Comparison of ENCODE assay signal across 8 cellular contexts in the genomic region with DNA sequence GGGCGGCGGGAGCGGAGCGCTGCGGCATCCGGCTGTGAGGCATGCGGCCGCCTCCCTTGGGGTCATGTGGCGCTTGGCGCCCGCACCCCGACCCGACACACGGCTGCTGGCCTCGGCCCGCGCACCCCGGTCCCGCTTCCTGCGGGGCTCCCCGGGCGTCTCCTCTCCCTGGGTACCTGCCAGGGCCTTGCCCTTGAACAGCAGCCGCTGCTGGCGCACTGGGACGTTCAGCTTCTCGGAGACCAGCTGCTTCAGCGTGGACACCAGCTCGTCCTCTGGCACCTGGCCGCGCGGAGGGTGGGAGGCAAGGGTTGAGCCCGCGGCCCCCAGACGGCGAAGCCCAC. TPM values are rescaled to one million over a fixed set of nuclear protein-coding genes. Genes with fewer than 3 reads are reported as not detected.
DNase-seq lines count a peak whose midpoint lies in the region; ATAC-seq and TF ChIP-seq lines count a peak whose summit lies in the region.

No MANE protein-coding gene starts in this region.

- peaks cover 4% of the 10 kb centered on the region for H3K36me3 Mint-ChIP-seq in CD4-positive, alpha-beta T cell (ENCODE audit: low read depth)

- no peaks in the 10 kb centered on the region for H3K36me3 ChIP-seq in iPS-20b (ENCODE audit: insufficient read depth, low read depth, low read length)

- no peaks in the 10 kb centered on the region for H3K9me3 ChIP-seq in CD4-positive, alpha-beta T cell (ENCODE audit: control insufficient read depth, low read length)
- no peaks in the 10 kb centered on the region for H3K9me3 ChIP-seq in iPS-20b (ENCODE audit: insufficient read depth, low read depth, low read length)

- H3K4me1 Mint-ChIP-seq in CD4-positive, alpha-beta T cell (ENCODE audit: low read depth): peaks cover 13% of the 10 kb centered on the region

- H3K9ac ChIP-seq in iPS-20b (ENCODE audit: low read depth, low read length): peak overlapping the region; percentile 45; the same call in 1 of the 2 replicates

- H3K4me1 ChIP-seq in iPS-20b (ENCODE audit: insufficient read depth, low read length): no peaks in the 10 kb centered on the region

- peak overlapping the region; percentile 63 for H3K4me3 ChIP-seq in LNCaP clone FGC (ENCODE audit: low read depth, low read length)
- peak overlapping the region; percentile 62 for H3K4me3 ChIP-seq in iPS-20b (ENCODE audit: low read length)

- peak; percentile 11 for ATAC-seq in CD4-positive, alpha-beta T cell (ENCODE audit: poor library complexity)
- no peak for ATAC-seq in HG03378 (IDR thresholded peaks at IDR 0.05; ENCODE audit: unreplicated experiment)

- no peaks in the 10 kb centered on the region for H3K27me3 Mint-ChIP-seq in CD4-positive, alpha-beta T cell

- H3K4me3 Mint-ChIP-seq in CD4-positive, alpha-beta T cell: peak overlapping the region; percentile 25

- no peaks in the 10 kb centered on the region for H3K27me3 ChIP-seq in CD4-positive, alpha-beta T cell (ENCODE audit: control insufficient read depth, insufficient read depth, low read length)
- H3K27me3 ChIP-seq in iPS-20b (ENCODE audit: insufficient read depth, low read length): peaks cover 7% of the 10 kb centered on the region; the same call in 1 of the 2 replicates

- DNase-seq in CD4-positive, alpha-beta T cell: peak in 6 of 10 experiments; percentile 7 to 40 (median 26)
- DNase-seq in LNCaP clone FGC (ENCODE audit: low read depth) (no peak), mesenteric fat pad (ENCODE audit: low spot score) (no peak), pons (ENCODE audit: low spot score) (no peak)
- peak; percentile 15 to 26 for DNase-seq in stimulated activated CD4-positive, alpha-beta T cell treated with anti-CD3 and anti-CD28 coated beads, Interleukin-4, amount 100 ng/mL, for 4 hours

- intact Hi-C loops in CD4-positive, alpha-beta T cell (cut with DNase I, micrococcal nuclease): loop anchor here in 1 of 2 experiments (10.0 kb wide), 1 partner anchor 51 kb away; a partner anchor contains a TSS

- H3K27ac Mint-ChIP-seq in CD4-positive, alpha-beta T cell: no peak overlapping the region

- POLR2A ChIA-PET in CD4-positive, alpha-beta T cell (lab: Charles Lee): interaction anchor here (1.0 to 3.0 kb wide), 7 partner anchors 28 to 88 kb away, joined by 3 to 18 read pairs (median 5); a partner anchor contains a TSS

- no peak for TF ChIP-seq CTCF in CD4-positive, alpha-beta T cell (IDR thresholded peaks at IDR 0.05)
- TF ChIP-seq CTCF in LNCaP clone FGC (IDR thresholded peaks at IDR 0.05; ENCODE audit: control insufficient read depth, extremely low read depth, insufficient read depth): no peak

- no peak overlapping the region for H3K27ac ChIP-seq in CD4-positive, alpha-beta T cell (ENCODE audit: low read depth, low read length)
- peak overlapping the region; percentile 62 for H3K27ac ChIP-seq in angular gyrus (ENCODE audit: low read depth, low read length)
- no peak overlapping the region for H3K27ac ChIP-seq in iPS-20b (ENCODE audit: low read length)

- H3K9me3 Mint-ChIP-seq in CD4-positive, alpha-beta T cell: no peaks in the 10 kb centered on the region

- CTCF ChIA-PET in CD4-positive, alpha-beta T cell (lab: Charles Lee): no interaction called here

RNA-seq across cellular contexts. Expression of a gene that starts 0.4 kb away (rescaled TPM):
- 1 to 10 TPM; 6.6 to 8.9 TPM for total RNA-seq in CD4-positive, alpha-beta T cell
- total RNA-seq in mesenteric fat pad: 29.1 TPM

RNA-seq across cellular contexts. Expression of a gene that starts 4.4 kb away (rescaled TPM):
- 10 to 100 TPM; 15.7 to 16.4 TPM for total RNA-seq in CD4-positive, alpha-beta T cell
- total RNA-seq in mesenteric fat pad: 30.4 TPM

RNA-seq across cellular contexts. Expression of a gene that starts 6.9 kb away (rescaled TPM):
- 1 to 10 TPM; 5.7 to 6.6 TPM for total RNA-seq in CD4-positive, alpha-beta T cell
- 13.6 TPM for total RNA-seq in mesenteric fat pad

RNA-seq across cellular contexts. Expression of a gene that starts 27.9 kb away (rescaled TPM):
- total RNA-seq in CD4-positive, alpha-beta T cell: 10 to 100 TPM; 35.1 to 38.1 TPM
- total RNA-seq in mesenteric fat pad: 57.2 TPM

RNA-seq across cellular contexts. Expression of a gene that starts 30.0 kb away (rescaled TPM):
- total RNA-seq in CD4-positive, alpha-beta T cell: 10 to 100 TPM; 36.1 to 38.2 TPM
- 36.5 TPM for total RNA-seq in mesenteric fat pad

Comparison
In these comparisons a context has a peak if more than half of its experiments do, and no peak if none do; other contexts are left out.
1. DNase-seq: peak in CD4-positive, alpha-beta T cell (6 of 10) and stimulated activated CD4-positive, alpha-beta T cell treated with anti-CD3 and anti-CD28 coated beads, Interleukin-4, amount 100 ng/mL, for 4 hours (2 of 2); none in LNCaP clone FGC (single experiment), mesenteric fat pad (single experiment) and pons (single experiment).